In the genomic region with DNA sequence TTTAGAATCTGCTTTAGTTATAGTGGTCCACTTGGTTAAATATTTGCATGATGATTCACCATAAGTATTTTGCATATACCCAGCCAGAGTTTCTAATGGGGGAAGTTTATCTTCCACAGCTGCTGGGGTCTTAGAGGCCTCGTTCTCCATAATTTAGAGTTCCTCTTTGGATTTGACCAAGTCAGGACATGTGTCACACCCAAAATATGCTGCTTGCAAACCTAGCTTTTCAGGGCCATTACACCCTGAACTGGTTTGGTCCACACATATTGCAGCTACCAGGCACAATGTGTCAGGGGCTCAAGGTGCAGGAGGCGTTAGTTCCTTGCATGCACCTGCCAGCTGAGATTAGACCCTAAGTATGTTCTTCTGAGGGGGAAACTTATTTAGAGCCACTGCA, we compare ENCODE assay signal across 22 cellular contexts. TPM values are rescaled to one million over a fixed set of nuclear protein-coding genes. Genes with fewer than 3 reads are reported as not detected.
"Had no signal": no experiment of that assay in that cellular context is flagged by ENCODE, and none has a peak within 500 bp of the region (broad histone marks: within the 10 kb centered on the region; RNA-seq: fewer than 3 reads in every experiment).

No MANE protein-coding gene starts in this region.

- DNase-seq: effector memory CD4-positive, alpha-beta T cell; esophagus squamous epithelium; glutamatergic neuron; kidney; left cardiac atrium; left ventricle myocardium inferior; lower lobe of right lung; mesenchymal stem cell; midbrain; nucleus accumbens; ovary; sigmoid colon; stimulated activated CD4-positive, alpha-beta T cell treated with anti-CD3 and anti-CD28 coated beads, Interleukin-2, amount 100 ng/mL, for 24 hours; stimulated activated CD4-positive, alpha-beta T cell treated with anti-CD3 and anti-CD28 coated beads, Interleukin-4, amount 100 ng/mL, for 4 hours; stimulated activated naive CD4-positive, alpha-beta T cell; trophoblast cell had no signal

- H3K4me1 Mint-ChIP-seq: neural progenitor cell had no signal

- H3K27me3 ChIP-seq: esophagus squamous epithelium, gastroesophageal sphincter, neural progenitor cell, ovary, right atrium auricular region, sigmoid colon had no signal

- H3K4me1 ChIP-seq: esophagus squamous epithelium, gastroesophageal sphincter, left ventricle myocardium inferior, lower lobe of right lung, right atrium auricular region, sigmoid colon had no signal

- H3K27ac ChIP-seq: epithelial cell of prostate, esophagus squamous epithelium, gastroesophageal sphincter, left ventricle myocardium inferior, lower lobe of right lung, neural progenitor cell, ovary, right atrium auricular region, sigmoid colon had no signal

- H3K4me3 ChIP-seq: esophagus squamous epithelium, gastroesophageal sphincter, left ventricle myocardium inferior, lower lobe of right lung, neural progenitor cell, ovary, right atrium auricular region, sigmoid colon, skin epidermis had no signal

- H3K4me3 Mint-ChIP-seq: natural killer cell treated with Interleukin-12 subunit alpha and Interleukin-12 subunit beta and Interleukin-15 and Interleukin-18, amount 100 ng/mL, for 72 hours; neural progenitor cell had no signal

- H3K4me2 ChIP-seq: neural progenitor cell had no signal

- H2AFZ ChIP-seq: neural progenitor cell had no signal

- H3K9me3 ChIP-seq: ovary had no signal

- H3K36me3 ChIP-seq: esophagus squamous epithelium, gastroesophageal sphincter, left ventricle myocardium inferior, lower lobe of right lung, neural progenitor cell, ovary, right atrium auricular region, sigmoid colon had no signal

- ATAC-seq: gastroesophageal sphincter; left cardiac atrium; lower lobe of right lung; natural killer cell treated with Interleukin-12 subunit alpha and Interleukin-12 subunit beta and Interleukin-15 and Interleukin-18, amount 100 ng/mL, for 72 hours had no signal

- H3K27ac Mint-ChIP-seq: natural killer cell treated with Interleukin-12 subunit alpha and Interleukin-12 subunit beta and Interleukin-15 and Interleukin-18, amount 100 ng/mL, for 72 hours; neural progenitor cell had no signal

- H3K36me3 Mint-ChIP-seq: neural progenitor cell had no signal

RNA-seq across cellular contexts. Expression of gene FMO1, which starts 48.6 kb away (rescaled TPM):
- total RNA-seq: natural killer cell treated with Interleukin-12 subunit alpha and Interleukin-12 subunit beta and Interleukin-15 and Interleukin-18, amount 100 ng/mL, for 72 hours had no signal
